In genomic region chr9:115922441-115922840, GRCh38 we compare ENCODE assay signal across 18 cellular contexts.
"Had no signal": no experiment of that assay in that cellular context is flagged by ENCODE, and none has a peak within 500 bp of the region (broad histone marks: within the 10 kb centered on the region; RNA-seq: fewer than 3 reads in every experiment).

No MANE protein-coding gene starts in this region.

- H3K4me1 ChIP-seq: pancreas, thyroid gland, uterus had no signal

- H3K36me3 Mint-ChIP-seq: activated naive CD8-positive, alpha-beta T cell treated with anti-CD3 and anti-CD28 coated beads, Interleukin-2, amount 10 ng/mL, durations not matched to agents 7 days and 5 days; naive B cell; stimulated activated effector memory CD8-positive, alpha-beta T cell treated with anti-CD3 and anti-CD28 coated beads, Interleukin-12 subunit alpha, Interleukin-12 subunit beta, amount 100 ng/mL, for 72 hours had no signal

- H3K4me1 Mint-ChIP-seq: activated naive CD8-positive, alpha-beta T cell treated with anti-CD3 and anti-CD28 coated beads, Interleukin-2, amount 10 ng/mL, durations not matched to agents 7 days and 5 days; stimulated activated effector memory CD8-positive, alpha-beta T cell treated with anti-CD3 and anti-CD28 coated beads, Interleukin-12 subunit alpha, Interleukin-12 subunit beta, amount 100 ng/mL, for 72 hours had no signal

- DNase-seq: activated CD4-positive, alpha-beta T cell treated with anti-CD3 and anti-CD28 coated beads for 1 hour; activated CD4-positive, alpha-beta T cell treated with anti-CD3 and anti-CD28 coated beads, Interleukin-2, amount 50 U/mL, for 4 hours; activated naive CD4-positive, alpha-beta T cell; activated naive CD8-positive, alpha-beta T cell treated with anti-CD3 and anti-CD28 coated beads, Interleukin-2, amount 10 ng/mL, durations not matched to agents 7 days and 5 days; activated T-cell treated with anti-CD3 and anti-CD28 coated beads for 4 hours; anterior cingulate cortex; dorsolateral prefrontal cortex; naive B cell; pancreas; sigmoid colon; stimulated activated CD4-positive, alpha-beta T cell treated with anti-CD3 and anti-CD28 coated beads, Interleukin-12 subunit alpha, Interleukin-12 subunit beta, amount 100 ng/mL, for 4 hours; stimulated activated CD4-positive, alpha-beta T cell treated with anti-CD3 and anti-CD28 coated beads, Interleukin-2, amount 100 ng/mL, for 24 hours; thyroid gland; uterus had no signal

- H3K27me3 Mint-ChIP-seq: activated naive CD8-positive, alpha-beta T cell treated with anti-CD3 and anti-CD28 coated beads, Interleukin-2, amount 10 ng/mL, durations not matched to agents 7 days and 5 days; naive B cell had no signal

- H3K27ac ChIP-seq: dorsolateral prefrontal cortex, pancreas, sigmoid colon, thyroid gland, uterus, VCaP had no signal

- H3K9me3 ChIP-seq: pancreas, sigmoid colon, thyroid gland, uterus had no signal

- H3K4me3 ChIP-seq: dorsolateral prefrontal cortex, lung, pancreas, sigmoid colon, thyroid gland, uterus had no signal

- H3K27me3 ChIP-seq: pancreas, sigmoid colon, thyroid gland, uterus had no signal

- ATAC-seq: esophagus mucosa; pancreas; stimulated activated effector memory CD8-positive, alpha-beta T cell treated with anti-CD3 and anti-CD28 coated beads, Interleukin-12 subunit alpha, Interleukin-12 subunit beta, amount 100 ng/mL, for 72 hours had no signal

- H3K36me3 ChIP-seq: pancreas, sigmoid colon, thyroid gland, uterus had no signal

- H3K27ac Mint-ChIP-seq: activated naive CD8-positive, alpha-beta T cell treated with anti-CD3 and anti-CD28 coated beads, Interleukin-2, amount 10 ng/mL, durations not matched to agents 7 days and 5 days; naive B cell; stimulated activated effector memory CD8-positive, alpha-beta T cell treated with anti-CD3 and anti-CD28 coated beads, Interleukin-12 subunit alpha, Interleukin-12 subunit beta, amount 100 ng/mL, for 72 hours had no signal

- H3K4me3 Mint-ChIP-seq: activated naive CD8-positive, alpha-beta T cell treated with anti-CD3 and anti-CD28 coated beads, Interleukin-2, amount 10 ng/mL, durations not matched to agents 7 days and 5 days; naive B cell; stimulated activated effector memory CD8-positive, alpha-beta T cell treated with anti-CD3 and anti-CD28 coated beads, Interleukin-12 subunit alpha, Interleukin-12 subunit beta, amount 100 ng/mL, for 72 hours had no signal
